ENCODE assay signal across 10 cellular contexts in the genomic region with DNA sequence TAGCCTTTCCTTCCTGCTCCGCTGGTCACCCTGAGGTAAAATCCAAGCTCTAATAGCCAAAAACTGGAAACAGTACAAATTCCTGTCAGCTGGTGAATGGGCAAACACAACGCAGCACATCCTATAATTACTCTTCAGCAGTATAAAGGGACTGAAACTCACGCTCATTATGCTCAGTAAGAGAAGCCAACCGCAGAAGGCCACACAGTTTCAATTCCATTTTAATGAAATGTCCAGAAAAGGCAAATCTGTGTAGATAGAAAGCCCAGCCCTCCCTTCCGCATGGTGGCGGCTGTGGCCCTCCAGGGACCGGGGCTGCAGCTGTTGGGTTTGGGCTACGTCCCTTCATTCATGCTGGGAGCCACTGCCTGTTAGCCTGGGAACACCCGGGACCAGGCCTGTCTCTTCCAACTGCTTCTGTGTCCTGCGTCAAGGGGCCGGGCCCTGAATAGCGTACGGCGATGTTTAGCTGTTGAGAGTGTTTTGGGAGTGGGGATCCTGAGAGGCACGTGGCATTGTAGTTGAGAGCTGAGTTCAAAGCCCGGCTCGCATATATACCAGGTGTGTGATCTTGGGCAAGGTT. TPM values are rescaled to one million over a fixed set of nuclear protein-coding genes. Genes with fewer than 3 reads are reported as not detected.
DNase-seq lines count a peak whose midpoint lies in the region; ATAC-seq and TF ChIP-seq lines count a peak whose summit lies in the region.
"Had no signal": no experiment of that assay in that cellular context is flagged by ENCODE, and none has a peak within 500 bp of the region (broad histone marks: within the 10 kb centered on the region; RNA-seq: fewer than 3 reads in every experiment).

No MANE protein-coding gene starts in this region.

- ATAC-seq in GM21576 (IDR thresholded peaks at IDR 0.05; ENCODE audit: unreplicated experiment), result peak; percentile 69
- peak; percentile 58 to 88 (median 71) for ATAC-seq in heart left ventricle
- no peak for ATAC-seq in HG03025 (IDR thresholded peaks at IDR 0.05; ENCODE audit: low FRiP score, unreplicated experiment)

- H3K27me3 ChIP-seq in heart left ventricle, result no peaks in the 10 kb centered on the region
- no peaks in the 10 kb centered on the region for H3K27me3 ChIP-seq in mesendoderm (ENCODE audit: insufficient read depth, low read length, poor library complexity)

- H3K27ac ChIP-seq in heart left ventricle (peak overlapping the region in 10 of 12 donors; percentile 10 to 71 (median 52)), mesendoderm (ENCODE audit: low read depth, low read length) (no peak overlapping the region)

- no peak overlapping the region for H2BK15ac ChIP-seq in mesendoderm (replicated peaks; ENCODE audit: low read depth)

- H3K79me2 ChIP-seq in mesendoderm (ENCODE audit: control insufficient read depth, insufficient read depth, low read length), result no peaks in the 10 kb centered on the region

- no peak for TF ChIP-seq POLR2A in heart left ventricle (IDR thresholded peaks at IDR 0.05)

- peaks cover 4% of the 10 kb centered on the region for H3K79me1 ChIP-seq in mesendoderm (ENCODE audit: low read length)

- H3K36me3 ChIP-seq in heart left ventricle, result peaks cover 0 to 20% (median 12%) of the 10 kb centered on the region in 9 donors
- H3K36me3 ChIP-seq in mesendoderm (ENCODE audit: control insufficient read depth, insufficient read depth, low read length), result no peaks in the 10 kb centered on the region

- POLR2A ChIA-PET in GM10248 (lab: Yijun Ruan, JAX), result no interaction called here

- 52 to 73% (median 56%) methylated on average over 17 of the region's 17 CpGs for WGBS in heart left ventricle, 4 donors
- WGBS in mesendoderm (ENCODE audit: extremely low coverage, insufficient coverage, low lambda C conversion rate), result no CpG with 5 or more reads among the region's 17 CpGs

- H2BK5ac ChIP-seq in mesendoderm (ENCODE audit: low read length), result no peak overlapping the region

- intact Hi-C loops in heart left ventricle (cut with DNase I), result no loop called here

- H4K5ac ChIP-seq in mesendoderm (ENCODE audit: low read length), result no peak overlapping the region

- H3K23ac ChIP-seq in mesendoderm (ENCODE audit: low read length), result no peak overlapping the region

- TF ChIP-seq CTCF in GM10248 (IDR thresholded peaks at IDR 0.05; ENCODE audit: control extremely low read depth, extremely low read depth, low read depth, missing control alignments) (peak; percentile 40), heart left ventricle (IDR thresholded peaks at IDR 0.05) (peak in 1 of 12 donors; percentile 13)

- CTCF ChIA-PET in GM10248 (lab: Yijun Ruan, JAX), result interaction anchor here (0.7 to 3.9 kb wide), 9 partner anchors 11 to 201 kb away, joined by 3 to 44 read pairs (median 5); a partner anchor contains a TSS

- no peak overlapping the region for H4K8ac ChIP-seq in mesendoderm (ENCODE audit: low read depth, low read length)

- H3K9me3 ChIP-seq in heart left ventricle, result no peaks in the 10 kb centered on the region

- H3K4me3 ChIP-seq in heart left ventricle, result peak overlapping the region in 2 of 12 donors; percentile 5 to 11
- H3K4me3 ChIP-seq in mesendoderm (ENCODE audit: low read length), result no peak overlapping the region

- H3K4me1 ChIP-seq in heart left ventricle (peaks cover 0 to 25% (median 17%) of the 10 kb centered on the region in 12 donors), mesendoderm (ENCODE audit: control insufficient read depth, low read depth, low read length) (no peaks in the 10 kb centered on the region)

- DNase-seq in GM10248 (ENCODE audit: extremely low spot score) (peak; percentile 86), LHCN-M2 (ENCODE audit: low read depth) (peak; percentile 62), heart left ventricle (peak in 4 of 5 donors; percentile 57 to 81 (median 62)), NCI-H2107 (lab: John Stamatoyannopoulos, UW) (no peak), mesendoderm (no peak)
- DNase-seq in stimulated activated CD4-positive, alpha-beta T cell treated with anti-CD3 and anti-CD28 coated beads, Interleukin-4, amount 100 ng/mL, for 1 hour, result no peak
- DNase-seq: DMS79 treated with DMSO at 0.1 percent for 48 hours; stimulated activated CD4-positive, alpha-beta T cell treated with anti-CD3 and anti-CD28 coated beads, Interleukin-1b, Interleukin-23, amount 100 ng/mL, for 48 hours had no signal

- H3K18ac ChIP-seq in mesendoderm (ENCODE audit: low read length), result no peak overlapping the region

- no peak overlapping the region for H2AK5ac ChIP-seq in mesendoderm (ENCODE audit: low read length)

- H3K4me2 ChIP-seq in mesendoderm (ENCODE audit: low read length), result no peak overlapping the region

- H2BK120ac ChIP-seq in mesendoderm (ENCODE audit: low read depth, low read length), result no peak overlapping the region

- no peak overlapping the region for H3K4ac ChIP-seq in mesendoderm (ENCODE audit: low read depth, low read length)

- no peak overlapping the region for H3K56ac ChIP-seq in mesendoderm (ENCODE audit: low read length)

- H3K9ac ChIP-seq in mesendoderm (ENCODE audit: low read length), result no peak overlapping the region

RNA-seq across cellular contexts. Expression of a gene that starts 23.5 kb away (rescaled TPM):
- total RNA-seq in LHCN-M2 (2014; rRNA removed) (0.06 TPM in 1 of 2 replicates, not detected in the other), heart left ventricle (under 1 TPM in 3 of 9 donors, not detected in 6; 0.09 to 0.28 (median 0.09) TPM)
- 0.02 TPM for polyA plus RNA-seq in LHCN-M2 (2012)
- polyA plus RNA-seq in heart left ventricle, result under 1 TPM in 1 of 2 donors, not detected in 1; 0.18 TPM
- 0.01 TPM for polyA plus RNA-seq in mesendoderm (2013, experiment 1 of 2)
- 0.03 TPM for polyA plus RNA-seq in mesendoderm (2013, experiment 2 of 2)

RNA-seq across cellular contexts. Expression of a gene that starts 40.8 kb away (rescaled TPM):
- total RNA-seq in LHCN-M2 (2014; rRNA removed) (5.3 and 10.4 TPM in 2 replicates), heart left ventricle (10 to 100 TPM in 8 of 9 donors, 1 to 10 TPM in 1; 7.7 to 22.8 (median 18.6) TPM)
- polyA plus RNA-seq in LHCN-M2 (2012), result 16.1 TPM
- polyA plus RNA-seq in heart left ventricle, result 10 to 100 TPM; 12.3 to 19.2 TPM
- 17.1 TPM for polyA plus RNA-seq in mesendoderm (2013, experiment 1 of 2)
- polyA plus RNA-seq in mesendoderm (2013, experiment 2 of 2), result 16.6 TPM

RNA-seq across cellular contexts. Expression of a gene that starts 41.3 kb away (rescaled TPM):
- 5.9 and 7.1 TPM in 2 replicates for total RNA-seq in LHCN-M2 (2014; rRNA removed)
- 5.5 TPM for polyA plus RNA-seq in LHCN-M2 (2012)
- total RNA-seq in heart left ventricle, result 1 to 10 TPM; 2.9 to 8.1 (median 4.8) TPM
- 1 to 10 TPM; 2.0 to 8.0 TPM for polyA plus RNA-seq in heart left ventricle
- 2.1 TPM for polyA plus RNA-seq in mesendoderm (2013, experiment 1 of 2)
- 2.2 TPM for polyA plus RNA-seq in mesendoderm (2013, experiment 2 of 2)

RNA-seq across cellular contexts. Expression of a gene that starts 44.3 kb away (rescaled TPM):
- 43.9 and 46.2 TPM in 2 replicates for total RNA-seq in LHCN-M2 (2014; rRNA removed)
- polyA plus RNA-seq in LHCN-M2 (2012), result 22.2 TPM
- 10 to 100 TPM; 16.0 to 33.7 (median 17.1) TPM for total RNA-seq in heart left ventricle
- polyA plus RNA-seq in heart left ventricle, result 10 to 100 TPM; 24.0 to 27.9 TPM
- 10.0 TPM for polyA plus RNA-seq in mesendoderm (2013, experiment 1 of 2)
- 10.7 TPM for polyA plus RNA-seq in mesendoderm (2013, experiment 2 of 2)

RNA-seq across cellular contexts. Expression of a gene that starts 58.2 kb away (rescaled TPM):
- total RNA-seq in LHCN-M2 (2014; rRNA removed), result 27.6 and 44.9 TPM in 2 replicates
- polyA plus RNA-seq in LHCN-M2 (2012), result 25.0 TPM
- total RNA-seq in heart left ventricle, result 10 to 100 TPM; 11.4 to 22.0 (median 17.0) TPM
- polyA plus RNA-seq in heart left ventricle, result 10 to 100 TPM; 25.0 to 40.8 TPM
- 31.9 TPM for polyA plus RNA-seq in mesendoderm (2013, experiment 1 of 2)
- polyA plus RNA-seq in mesendoderm (2013, experiment 2 of 2), result 35.0 TPM

Comparison
In these comparisons a context has a peak if more than half of its experiments do, and no peak if none do; other contexts are left out.
1. DNase-seq: peak in GM10248 (single experiment), LHCN-M2 (single experiment) and heart left ventricle (4 of 5); none in stimulated activated CD4-positive, alpha-beta T cell treated with anti-CD3 and anti-CD28 coated beads, Interleukin-4, amount 100 ng/mL, for 1 hour (single experiment), NCI-H2107 (single experiment) and mesendoderm (single experiment).